In the genomic region with DNA sequence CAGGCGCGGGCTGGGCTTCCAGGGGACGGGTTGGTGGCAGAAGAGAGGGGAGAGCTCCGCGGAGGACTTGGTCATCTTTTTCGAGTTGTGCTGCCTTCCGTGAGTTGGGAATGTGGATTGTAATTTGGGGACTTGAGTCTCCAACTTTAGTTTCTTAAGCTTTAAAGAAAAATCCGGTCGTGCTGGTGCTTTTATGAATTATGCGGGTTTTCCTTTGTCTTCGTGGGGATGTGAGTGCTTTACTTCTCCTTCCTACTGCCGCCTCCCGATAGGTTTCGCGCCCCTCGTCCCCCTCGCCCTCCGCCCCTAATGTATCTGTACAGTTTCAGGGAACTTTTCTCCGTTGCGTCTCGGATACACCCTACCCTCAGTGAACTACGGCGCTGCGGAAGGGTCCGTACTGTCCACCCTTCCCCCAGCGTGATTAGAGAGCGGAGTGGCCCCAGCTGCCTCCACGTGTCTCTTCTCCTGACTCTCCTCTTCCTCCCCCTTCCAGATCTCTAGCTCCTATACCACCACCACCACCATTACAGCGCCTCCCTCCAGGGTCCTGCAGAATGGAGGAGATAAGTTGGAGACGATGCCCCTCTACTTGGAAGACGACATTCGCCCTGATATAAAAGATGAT, we compare ENCODE assay signal across 8 cellular contexts. TPM values are rescaled to one million over a fixed set of nuclear protein-coding genes. Genes with fewer than 3 reads are reported as not detected.
DNase-seq lines count a peak whose midpoint lies in the region; ATAC-seq and TF ChIP-seq lines count a peak whose summit lies in the region.

No MANE protein-coding gene starts in this region.

- DNase-seq in COLO668 (lab: John Stamatoyannopoulos, UW; ENCODE audit: unreplicated experiment) (peak; percentile 24), adrenal gland (peak in 1 of 7 donors; percentile 41), stomach (no peak), islet precursor cell (no peak)

- peak overlapping the region in 3 of 5 donors; percentile 66 to 85 (median 82) for H3K27ac ChIP-seq in adrenal gland
- H3K27ac ChIP-seq in stomach = peak overlapping the region in 4 of 5 donors; percentile 18 to 76 (median 46)

- H3K4me1 ChIP-seq in adrenal gland (replicated peaks in 1 of 2) = peaks cover 45% of the 10 kb centered on the region in 2 donors
- H3K4me1 ChIP-seq in stomach = peaks cover 10 to 59% (median 28%) of the 10 kb centered on the region in 4 donors

- H3K36me3 ChIP-seq in adrenal gland (replicated peaks in 1 of 2) (peaks cover 0 to 11% of the 10 kb centered on the region in 2 donors), stomach (peaks cover 0 to 12% (median 2%) of the 10 kb centered on the region in 4 donors)

- H3K9me3 ChIP-seq in adrenal gland (replicated peaks in 1 of 3) (no peaks in the 10 kb centered on the region), iPS-18c (ENCODE audit: control insufficient read depth, insufficient read depth, low read length) (no peaks in the 10 kb centered on the region), stomach (no peaks in the 10 kb centered on the region)

- peak; percentile 1 for ATAC-seq in HG03103 (IDR thresholded peaks at IDR 0.05; ENCODE audit: low read depth, unreplicated experiment)
- no peak for ATAC-seq in esophagus mucosa
- no peak for ATAC-seq in HG02970 (IDR thresholded peaks at IDR 0.05; ENCODE audit: low FRiP score, unreplicated experiment)

- H3K27me3 ChIP-seq in adrenal gland = no peaks in the 10 kb centered on the region
- peaks cover 0 to 7% (median 0%) of the 10 kb centered on the region in 3 donors for H3K27me3 ChIP-seq in stomach

- intact Hi-C loops in adrenal gland (cut with DNase I) = no loop called here
- intact Hi-C loops in stomach (cut with DNase I; ENCODE audit: low total_unique reads) = no loop called here

- TF ChIP-seq EP300 in stomach (IDR thresholded peaks at IDR 0.05) = no peak

- WGBS in adrenal gland, 4 donors = 10 to 14% (median 13%) methylated on average over 30 to 32 of the region's 32 CpGs
- 6 to 14% (median 11%) methylated on average over 30 to 32 of the region's 32 CpGs for WGBS in stomach, 5 donors

- TF ChIP-seq POLR2A in adrenal gland (IDR thresholded peaks at IDR 0.05) (no peak), stomach (IDR thresholded peaks at IDR 0.05) (no peak)

- TF ChIP-seq CTCF in adrenal gland (IDR thresholded peaks at IDR 0.05) = no peak
- no peak for TF ChIP-seq CTCF in stomach (IDR thresholded peaks at IDR 0.05)

- H3K4me3 ChIP-seq in adrenal gland (peak overlapping the region in 3 of 4 donors; percentile 65 to 92 (median 74)), iPS-18c (ENCODE audit: insufficient read depth, low read depth, low read length) (peak overlapping the region; percentile 96), stomach (peak overlapping the region; percentile 55 to 65 (median 62))

RNA-seq across cellular contexts. Expression of a gene that starts 0.6 kb away (rescaled TPM):
- total RNA-seq in adrenal gland (100 to 1,000 TPM; 105 to 734 (median 221) TPM), stomach (10 to 100 TPM in 3 of 5 donors, 1 to 10 TPM in 2; 2.3 to 36.2 (median 28.5) TPM), esophagus mucosa (297 TPM)
- polyA plus RNA-seq in adrenal gland (100 to 1,000 TPM in 2 of 3 donors, 10 to 100 TPM in 1; 44.2 to 979 (median 125) TPM), stomach (10 to 100 TPM in 2 of 3 donors, 1 to 10 TPM in 1; 5.5 to 19.1 (median 16.6) TPM)

RNA-seq across cellular contexts. Expression of a gene that starts 17.7 kb away (rescaled TPM):
- total RNA-seq in adrenal gland = not detected
- under 1 TPM in 1 of 3 donors, not detected in 2; 0.72 TPM for polyA plus RNA-seq in adrenal gland
- total RNA-seq in stomach = under 1 TPM in 1 of 5 donors, not detected in 4; 0.89 TPM
- under 1 TPM in 1 of 3 donors, not detected in 2; 0.23 TPM for polyA plus RNA-seq in stomach
- total RNA-seq in esophagus mucosa = not detected
